ENCODE assay signal across 16 cellular contexts in genomic region chr11:111412293-111412692, GRCh38. TPM values are rescaled to one million over a fixed set of nuclear protein-coding genes. Genes with fewer than 3 reads are reported as not detected.
DNase-seq lines count a peak whose midpoint lies in the region; ATAC-seq and TF ChIP-seq lines count a peak whose summit lies in the region.
"Had no signal": no experiment of that assay in that cellular context is flagged by ENCODE, and none has a peak within 500 bp of the region (broad histone marks: within the 10 kb centered on the region; RNA-seq: fewer than 3 reads in every experiment).

No MANE protein-coding gene starts in this region.

- H3K4me1 Mint-ChIP-seq in stimulated activated naive CD8-positive, alpha-beta T cell treated with anti-CD3 and anti-CD28 coated beads, Interleukin-15, Interleukin-2, amounts not matched to agents 100 ng/mL and 50 ng/mL, for 24 hours (ENCODE audit: low read depth) = peaks cover 70% of the 10 kb centered on the region
- peaks cover 57% of the 10 kb centered on the region for H3K4me1 Mint-ChIP-seq in stimulated activated naive CD8-positive, alpha-beta T cell treated with anti-CD3 and anti-CD28 coated beads, Interleukin-15, amount 100 ng/mL, for 72 hours
- H3K4me1 Mint-ChIP-seq in activated T-helper 17 cell treated with anti-CD3 and anti-CD28 coated beads, Interleukin-2, amount 50 U/mL, for 72 hours = peaks cover 22% of the 10 kb centered on the region
- no peaks in the 10 kb centered on the region for H3K4me1 Mint-ChIP-seq in MCF 10A (ENCODE audit: insufficient read depth, unreplicated experiment)

- no peak for DNase-seq in stimulated activated naive CD8-positive, alpha-beta T cell treated with anti-CD3 and anti-CD28 coated beads, Interleukin-15, amount 100 ng/mL, for 72 hours
- DNase-seq in MM.1S (peak; percentile 54), MCF 10A (ENCODE audit: unreplicated experiment) (no peak)
- DNase-seq: CD4-positive, alpha-beta T cell; H7; NCI-H1092; NCI-H146; NCI-H2081; NCI-H82; SHP77; SK-N-SH had no signal

- CTCF ChIA-PET in MCF 10A (lab: Yijun Ruan, JAX) = interaction anchor here (0.6 kb wide), 1 partner anchor 140 kb away, joined by 3 read pairs; no protein-coding TSS in a partner anchor

- no peak overlapping the region for H3K4me3 ChIP-seq in MM.1S (ENCODE audit: low read length)

- H3K4me1 ChIP-seq in MM.1S (ENCODE audit: low read length) = peaks cover 87% of the 10 kb centered on the region

- TF ChIP-seq CTCF in MM.1S (IDR thresholded peaks at IDR 0.05; ENCODE audit: low read length) (no peak), MCF 10A (IDR thresholded peaks at IDR 0.05; ENCODE audit: unreplicated experiment) (no peak)

- POLR2A ChIA-PET in MCF 10A (lab: Yijun Ruan, JAX) = interaction anchor here (0.7 kb wide), 1 partner anchor 11 kb away, joined by 4 read pairs; no protein-coding TSS in a partner anchor

- intact Hi-C loops in MCF 10A (cut with micrococcal nuclease) = no loop called here

- peak overlapping the region; percentile 42 for H3K27ac Mint-ChIP-seq in stimulated activated naive CD8-positive, alpha-beta T cell treated with anti-CD3 and anti-CD28 coated beads, Interleukin-15, Interleukin-2, amounts not matched to agents 100 ng/mL and 50 ng/mL, for 24 hours
- H3K27ac Mint-ChIP-seq in stimulated activated naive CD8-positive, alpha-beta T cell treated with anti-CD3 and anti-CD28 coated beads, Interleukin-15, amount 100 ng/mL, for 72 hours = no peak overlapping the region
- peak overlapping the region; percentile 76 for H3K27ac Mint-ChIP-seq in activated T-helper 17 cell treated with anti-CD3 and anti-CD28 coated beads, Interleukin-2, amount 50 U/mL, for 72 hours
- H3K27ac Mint-ChIP-seq in MCF 10A (ENCODE audit: low read depth, unreplicated experiment) = no peak overlapping the region
- H3K27ac Mint-ChIP-seq: CD4-positive, alpha-beta T cell had no signal

- peak overlapping the region; percentile 22; the same call in 1 of the 2 replicates for H3K4me2 ChIP-seq in MM.1S (ENCODE audit: low read depth, low read length)
- H3K4me2 ChIP-seq: SK-N-SH had no signal

- no peaks in the 10 kb centered on the region for H4K20me1 ChIP-seq in MM.1S (ENCODE audit: insufficient read depth, low read length)

- peaks cover 21% of the 10 kb centered on the region for H3F3A ChIP-seq in MM.1S (ENCODE audit: insufficient read depth, low read length)

- H3K9ac ChIP-seq in MM.1S (ENCODE audit: low read length) = no peak overlapping the region
- H3K9ac ChIP-seq: SK-N-SH had no signal

- peaks cover 3% of the 10 kb centered on the region for H3K9me3 Mint-ChIP-seq in stimulated activated naive CD8-positive, alpha-beta T cell treated with anti-CD3 and anti-CD28 coated beads, Interleukin-15, Interleukin-2, amounts not matched to agents 100 ng/mL and 50 ng/mL, for 24 hours
- peaks cover 0 to 9% of the 10 kb centered on the region in 2 donors for H3K9me3 Mint-ChIP-seq in stimulated activated naive CD8-positive, alpha-beta T cell treated with anti-CD3 and anti-CD28 coated beads, Interleukin-15, amount 100 ng/mL, for 72 hours
- no peaks in the 10 kb centered on the region for H3K9me3 Mint-ChIP-seq in activated T-helper 17 cell treated with anti-CD3 and anti-CD28 coated beads, Interleukin-2, amount 50 U/mL, for 72 hours
- H3K9me3 Mint-ChIP-seq in MCF 10A (ENCODE audit: unreplicated experiment) = no peaks in the 10 kb centered on the region
- H3K9me3 Mint-ChIP-seq: CD4-positive, alpha-beta T cell had no signal

- H3K27me3 ChIP-seq in MM.1S (replicated peaks; ENCODE audit: insufficient read depth, low read length) = no peaks in the 10 kb centered on the region

- H3K36me3 Mint-ChIP-seq in stimulated activated naive CD8-positive, alpha-beta T cell treated with anti-CD3 and anti-CD28 coated beads, Interleukin-15, Interleukin-2, amounts not matched to agents 100 ng/mL and 50 ng/mL, for 24 hours (ENCODE audit: low read depth) = no peaks in the 10 kb centered on the region
- no peaks in the 10 kb centered on the region for H3K36me3 Mint-ChIP-seq in activated T-helper 17 cell treated with anti-CD3 and anti-CD28 coated beads, Interleukin-2, amount 50 U/mL, for 72 hours (ENCODE audit: low read depth)
- no peaks in the 10 kb centered on the region for H3K36me3 Mint-ChIP-seq in MCF 10A (ENCODE audit: insufficient read depth, unreplicated experiment)

- H3K79me2 ChIP-seq in MM.1S (ENCODE audit: low read length) = no peaks in the 10 kb centered on the region

- no peak for ATAC-seq in stimulated activated naive CD8-positive, alpha-beta T cell treated with anti-CD3 and anti-CD28 coated beads, Interleukin-15, amount 100 ng/mL, for 72 hours
- ATAC-seq in activated T-helper 17 cell treated with anti-CD3 and anti-CD28 coated beads, Interleukin-2, amount 50 U/mL, for 72 hours (replicated peaks) = peak; percentile 10
- ATAC-seq in GM18517 (IDR thresholded peaks at IDR 0.05; ENCODE audit: unreplicated experiment) (no peak), HG02852 (IDR thresholded peaks at IDR 0.05; ENCODE audit: unreplicated experiment) (no peak)

- H2AFZ ChIP-seq in MM.1S (ENCODE audit: low read length) = peak overlapping the region; percentile 13

- no TSS peak for BruUV-seq in MCF 10A (replicated peaks; lab: Mats Ljungman, UMichigan)

- no peaks in the 10 kb centered on the region for H3K27me3 Mint-ChIP-seq in stimulated activated naive CD8-positive, alpha-beta T cell treated with anti-CD3 and anti-CD28 coated beads, Interleukin-15, Interleukin-2, amounts not matched to agents 100 ng/mL and 50 ng/mL, for 24 hours
- no peaks in the 10 kb centered on the region for H3K27me3 Mint-ChIP-seq in stimulated activated naive CD8-positive, alpha-beta T cell treated with anti-CD3 and anti-CD28 coated beads, Interleukin-15, amount 100 ng/mL, for 72 hours
- H3K27me3 Mint-ChIP-seq in activated T-helper 17 cell treated with anti-CD3 and anti-CD28 coated beads, Interleukin-2, amount 50 U/mL, for 72 hours = no peaks in the 10 kb centered on the region
- peaks cover 13% of the 10 kb centered on the region for H3K27me3 Mint-ChIP-seq in MCF 10A (ENCODE audit: insufficient read depth, unreplicated experiment)
- H3K27me3 Mint-ChIP-seq: CD4-positive, alpha-beta T cell had no signal

- peak overlapping the region; percentile 41; the same call in 1 of the 2 replicates for H3K27ac ChIP-seq in MM.1S (ENCODE audit: low read length)

- H3K9me2 ChIP-seq in MM.1S (replicated peaks; ENCODE audit: insufficient read depth, low read length) = no peaks in the 10 kb centered on the region
- H3K9me2 ChIP-seq: SK-N-SH had no signal

- no peaks in the 10 kb centered on the region for H3K9me3 ChIP-seq in MM.1S (replicated peaks; ENCODE audit: insufficient read depth, low read length)
- H3K9me3 ChIP-seq: SK-N-SH had no signal

- no peak overlapping the region for H3K4me3 Mint-ChIP-seq in stimulated activated naive CD8-positive, alpha-beta T cell treated with anti-CD3 and anti-CD28 coated beads, Interleukin-15, Interleukin-2, amounts not matched to agents 100 ng/mL and 50 ng/mL, for 24 hours
- H3K4me3 Mint-ChIP-seq in stimulated activated naive CD8-positive, alpha-beta T cell treated with anti-CD3 and anti-CD28 coated beads, Interleukin-15, amount 100 ng/mL, for 72 hours = no peak overlapping the region
- peak overlapping the region; percentile 58 for H3K4me3 Mint-ChIP-seq in activated T-helper 17 cell treated with anti-CD3 and anti-CD28 coated beads, Interleukin-2, amount 50 U/mL, for 72 hours
- no peak overlapping the region for H3K4me3 Mint-ChIP-seq in MCF 10A (ENCODE audit: unreplicated experiment)
- H3K4me3 Mint-ChIP-seq: CD4-positive, alpha-beta T cell had no signal

- no peaks in the 10 kb centered on the region for H3K36me3 ChIP-seq in MM.1S (replicated peaks; ENCODE audit: insufficient read depth, low read length)

RNA-seq across cellular contexts. Expression of gene POU2AF1, which starts 33.2 kb away (rescaled TPM):
- 10 to 100 TPM in 1 of 2 donors, 1 to 10 TPM in 1; 6.4 to 36.6 TPM for total RNA-seq in activated T-helper 17 cell treated with anti-CD3 and anti-CD28 coated beads, Interleukin-2, amount 50 U/mL, for 72 hours
- not detected in 2 replicates for total RNA-seq in MCF 10A (2022)
- total RNA-seq: H7, NCI-H460 had no signal

Comparison
In these comparisons a context has a peak if more than half of its experiments do, and no peak if none do; other contexts are left out.
1. H3K27ac Mint-ChIP-seq: peak in stimulated activated naive CD8-positive, alpha-beta T cell treated with anti-CD3 and anti-CD28 coated beads, Interleukin-15, Interleukin-2, amounts not matched to agents 100 ng/mL and 50 ng/mL, for 24 hours (single experiment) and activated T-helper 17 cell treated with anti-CD3 and anti-CD28 coated beads, Interleukin-2, amount 50 U/mL, for 72 hours (single experiment); none in stimulated activated naive CD8-positive, alpha-beta T cell treated with anti-CD3 and anti-CD28 coated beads, Interleukin-15, amount 100 ng/mL, for 72 hours (0 of 2) and MCF 10A (single experiment).